Comparison of ENCODE assay signal across 18 cellular contexts in the genomic region with DNA sequence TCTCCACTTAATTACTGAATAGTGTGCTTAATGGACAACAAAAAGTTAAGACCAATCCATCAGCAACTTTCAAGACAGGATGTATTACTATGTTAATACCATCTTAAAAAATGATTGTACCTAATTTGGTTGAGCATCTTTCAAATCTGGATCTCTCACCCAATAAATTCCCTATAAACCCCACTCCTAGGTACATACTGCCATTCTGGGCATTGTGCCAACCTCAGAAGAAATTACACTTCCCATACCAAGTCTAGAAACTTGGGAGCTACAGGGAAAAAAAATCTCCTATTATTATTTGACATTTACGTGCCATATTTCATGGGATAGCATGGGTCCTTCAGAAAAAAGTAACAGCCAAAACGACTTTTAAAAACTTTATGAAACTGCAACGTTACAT. TPM values are rescaled to one million over a fixed set of nuclear protein-coding genes. Genes with fewer than 3 reads are reported as not detected.
DNase-seq lines count a peak whose midpoint lies in the region; ATAC-seq and TF ChIP-seq lines count a peak whose summit lies in the region.
"Had no signal": no experiment of that assay in that cellular context is flagged by ENCODE, and none has a peak within 500 bp of the region (broad histone marks: within the 10 kb centered on the region; RNA-seq: fewer than 3 reads in every experiment).

No MANE protein-coding gene starts in this region.

- intact Hi-C loops in natural killer cell (cut with micrococcal nuclease), result no loop called here

- no peak for TF ChIP-seq CTCF in natural killer cell (IDR thresholded peaks at IDR 0.05)
- TF ChIP-seq CTCF in suprapubic skin (IDR thresholded peaks at IDR 0.05), result no peak

- TF ChIP-seq RAD21 in Ishikawa (IDR thresholded peaks at IDR 0.05; ENCODE audit: low read depth), result no peak

- WGBS in suprapubic skin, result 59% methylated on average over 3 of the region's 3 CpGs

- no peaks in the 10 kb centered on the region for H3K27me3 ChIP-seq in suprapubic skin
- H3K27me3 ChIP-seq: cardiac muscle cell, tibial nerve had no signal

- no peak overlapping the region for H3K27ac ChIP-seq in suprapubic skin
- H3K27ac ChIP-seq: cardiac muscle cell, skin epidermis, tibial nerve had no signal

- H3K36me3 ChIP-seq in suprapubic skin, result peaks cover 50% of the 10 kb centered on the region

- ATAC-seq in natural killer cell treated with Interleukin-12 subunit alpha and Interleukin-12 subunit beta and Interleukin-15 and Interleukin-18, amount 100 ng/mL, for 72 hours, result no peak
- ATAC-seq in natural killer cell, result no peak
- ATAC-seq in activated naive CD8-positive, alpha-beta T cell treated with anti-CD3 and anti-CD28 coated beads, Interleukin-2, amount 50 U/mL, for 24 hours, result no peak
- ATAC-seq: T-cell had no signal

- peaks cover 35 to 44% of the 10 kb centered on the region in 2 donors for H3K4me1 Mint-ChIP-seq in natural killer cell treated with Interleukin-12 subunit alpha and Interleukin-12 subunit beta and Interleukin-15 and Interleukin-18, amount 100 ng/mL, for 72 hours (ENCODE audit: low read depth in 2 of 2)
- H3K4me1 Mint-ChIP-seq in natural killer cell, result peaks cover 41 to 60% of the 10 kb centered on the region in 2 donors
- peaks cover 58% of the 10 kb centered on the region for H3K4me1 Mint-ChIP-seq in activated naive CD8-positive, alpha-beta T cell treated with anti-CD3 and anti-CD28 coated beads, Interleukin-2, amount 50 U/mL, for 24 hours

- TF ChIP-seq EP300 in Ishikawa (IDR thresholded peaks at IDR 0.05; ENCODE audit: borderline replicate concordance), result no peak
- TF ChIP-seq EP300 in suprapubic skin (IDR thresholded peaks at IDR 0.05), result no peak

- no peak for DNase-seq in natural killer cell treated with Interleukin-12 subunit alpha and Interleukin-12 subunit beta and Interleukin-15 and Interleukin-18, amount 100 ng/mL, for 72 hours (ENCODE audit: low spot score)
- DNase-seq in natural killer cell, result no peak
- no peak for DNase-seq in activated naive CD8-positive, alpha-beta T cell treated with anti-CD3 and anti-CD28 coated beads, Interleukin-2, amount 50 U/mL, for 24 hours
- no peak for DNase-seq in SHP77 treated with DMSO at 0.1 percent for 48 hours (lab: John Stamatoyannopoulos, UW)
- DNase-seq in NCI-H2081 (lab: John Stamatoyannopoulos, UW), result no peak
- DNase-seq in suprapubic skin (ENCODE audit: low spot score in 2 of 2), result no peak
- DNase-seq: DMS53; effector CD8-positive, alpha-beta T cell; H9; immature natural killer cell; NCI-H146; NCI-H2227 treated with DMSO at 0.1 percent for 48 hours; posterior cingulate gyrus; T-cell had no signal

- no peak for TF ChIP-seq POLR2A in suprapubic skin (IDR thresholded peaks at IDR 0.05)

- H3K36me3 Mint-ChIP-seq in natural killer cell treated with Interleukin-12 subunit alpha and Interleukin-12 subunit beta and Interleukin-15 and Interleukin-18, amount 100 ng/mL, for 72 hours, result peaks cover 53% of the 10 kb centered on the region
- peaks cover 18% of the 10 kb centered on the region for H3K36me3 Mint-ChIP-seq in natural killer cell
- peaks cover 81% of the 10 kb centered on the region for H3K36me3 Mint-ChIP-seq in activated naive CD8-positive, alpha-beta T cell treated with anti-CD3 and anti-CD28 coated beads, Interleukin-2, amount 50 U/mL, for 24 hours (ENCODE audit: low read depth)

- peak overlapping the region; percentile 39 to 55 for H3K27ac Mint-ChIP-seq in natural killer cell treated with Interleukin-12 subunit alpha and Interleukin-12 subunit beta and Interleukin-15 and Interleukin-18, amount 100 ng/mL, for 72 hours
- peak overlapping the region in 1 of 2 donors; percentile 53 for H3K27ac Mint-ChIP-seq in natural killer cell
- peak overlapping the region; percentile 25 for H3K27ac Mint-ChIP-seq in activated naive CD8-positive, alpha-beta T cell treated with anti-CD3 and anti-CD28 coated beads, Interleukin-2, amount 50 U/mL, for 24 hours

- H3K27me3 Mint-ChIP-seq in natural killer cell treated with Interleukin-12 subunit alpha and Interleukin-12 subunit beta and Interleukin-15 and Interleukin-18, amount 100 ng/mL, for 72 hours, result no peaks in the 10 kb centered on the region
- H3K27me3 Mint-ChIP-seq in natural killer cell (ENCODE audit: low read depth in 2 of 2), result no peaks in the 10 kb centered on the region
- H3K27me3 Mint-ChIP-seq in activated naive CD8-positive, alpha-beta T cell treated with anti-CD3 and anti-CD28 coated beads, Interleukin-2, amount 50 U/mL, for 24 hours, result no peaks in the 10 kb centered on the region
- H3K27me3 Mint-ChIP-seq: T-cell had no signal

- H3K4me3 ChIP-seq in suprapubic skin, result no peak overlapping the region
- H3K4me3 ChIP-seq: cardiac muscle cell, skin epidermis, tibial nerve had no signal

- H3K9me3 Mint-ChIP-seq in natural killer cell treated with Interleukin-12 subunit alpha and Interleukin-12 subunit beta and Interleukin-15 and Interleukin-18, amount 100 ng/mL, for 72 hours, result no peaks in the 10 kb centered on the region
- no peaks in the 10 kb centered on the region for H3K9me3 Mint-ChIP-seq in natural killer cell
- H3K9me3 Mint-ChIP-seq in activated naive CD8-positive, alpha-beta T cell treated with anti-CD3 and anti-CD28 coated beads, Interleukin-2, amount 50 U/mL, for 24 hours, result no peaks in the 10 kb centered on the region
- H3K9me3 Mint-ChIP-seq: immature natural killer cell, T-cell had no signal

- H3K4me3 Mint-ChIP-seq in natural killer cell treated with Interleukin-12 subunit alpha and Interleukin-12 subunit beta and Interleukin-15 and Interleukin-18, amount 100 ng/mL, for 72 hours, result peak overlapping the region; percentile 35
- no peak overlapping the region for H3K4me3 Mint-ChIP-seq in natural killer cell
- H3K4me3 Mint-ChIP-seq in activated naive CD8-positive, alpha-beta T cell treated with anti-CD3 and anti-CD28 coated beads, Interleukin-2, amount 50 U/mL, for 24 hours, result peak overlapping the region; percentile 96

- H3K4me1 ChIP-seq in suprapubic skin, result peaks cover 50% of the 10 kb centered on the region

- H3K9me3 ChIP-seq in suprapubic skin, result no peaks in the 10 kb centered on the region
- H3K9me3 ChIP-seq: tibial nerve had no signal

TF ChIP-seq in Ishikawa, 13 proteins besides CTCF, POLR2A, EP300 and RAD21:
- TF ChIP-seq NFIC (IDR thresholded peaks at IDR 0.05) (peak; percentile 41; the same call in 1 of the 2 replicates), YY1 (IDR thresholded peaks at IDR 0.05; ENCODE audit: low read depth) (no peak), ZBTB7A (IDR thresholded peaks at IDR 0.05; ENCODE audit: low read depth) (no peak), FOXM1 (IDR thresholded peaks at IDR 0.05; ENCODE audit: borderline replicate concordance, low read depth) (no peak)

RNA-seq across cellular contexts. Expression of a gene that starts 5.1 kb away (rescaled TPM):
- 100 to 1,000 TPM; 142 to 150 TPM for total RNA-seq in natural killer cell treated with Interleukin-12 subunit alpha and Interleukin-12 subunit beta and Interleukin-15 and Interleukin-18, amount 100 ng/mL, for 72 hours
- total RNA-seq in natural killer cell (10 to 100 TPM; 65.8 to 99.1 (median 80.9) TPM), suprapubic skin (10 to 100 TPM; 59.7 to 71.4 (median 64.3) TPM)

RNA-seq across cellular contexts. Expression of a gene that starts 43.9 kb away (rescaled TPM):
- total RNA-seq in natural killer cell treated with Interleukin-12 subunit alpha and Interleukin-12 subunit beta and Interleukin-15 and Interleukin-18, amount 100 ng/mL, for 72 hours, result 10 to 100 TPM; 78.3 to 88.0 TPM
- total RNA-seq in natural killer cell (100 to 1,000 TPM in 1 of 3 donors, 10 to 100 TPM in 2; 73.0 to 109 (median 80.3) TPM), suprapubic skin (100 to 1,000 TPM in 1 of 4 donors, 10 to 100 TPM in 3; 30.3 to 125 (median 47.8) TPM)
